ENCODE assay signal across 1 cellular context in the genomic region with DNA sequence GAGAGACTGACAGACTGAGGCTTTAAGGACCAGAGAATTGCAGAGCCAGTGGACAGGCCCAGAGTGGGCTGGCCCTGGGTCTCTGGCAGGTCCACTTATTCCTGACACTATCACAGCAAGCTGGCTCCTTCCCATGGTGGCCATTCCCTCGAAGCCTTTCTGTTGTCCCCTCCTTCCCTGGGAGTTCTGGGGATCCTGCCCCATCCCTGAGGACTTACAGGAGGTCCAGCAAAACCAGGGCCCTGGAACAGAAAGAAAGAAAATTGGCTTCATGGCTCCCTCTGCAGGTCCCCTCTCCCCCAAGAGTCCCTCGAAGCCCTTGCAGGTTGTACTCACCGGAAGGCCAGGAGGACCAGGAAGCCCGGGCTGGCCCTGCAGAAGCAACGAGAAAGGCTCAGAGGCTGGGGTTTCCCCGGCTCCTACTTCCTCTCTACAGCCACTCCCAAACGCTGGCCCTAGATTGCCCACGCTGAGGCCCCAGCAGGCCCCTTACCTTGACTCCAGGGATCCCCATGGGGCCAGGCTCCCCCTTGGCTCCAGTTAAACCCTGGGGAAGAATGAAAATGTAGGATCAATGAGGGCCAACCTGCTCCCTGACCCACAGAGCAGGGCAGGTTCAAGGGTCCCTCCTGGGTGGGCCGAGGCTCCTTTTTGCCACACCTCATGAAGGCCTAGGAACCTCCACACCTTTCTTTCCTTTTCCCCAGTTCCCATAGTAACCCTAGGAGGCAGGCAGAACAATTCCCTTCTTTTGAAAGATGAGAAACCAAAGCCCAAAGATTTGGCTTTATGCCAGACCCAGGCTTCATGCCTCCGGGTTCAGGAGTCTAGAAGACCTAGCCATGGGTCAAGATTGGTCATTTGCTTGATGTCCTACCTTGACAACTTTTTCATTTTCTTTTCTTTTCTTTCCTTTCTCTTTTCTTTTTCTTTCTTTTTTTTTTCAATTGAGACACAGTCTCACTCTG.
TF ChIP-seq lines count a peak whose summit lies in the region.

No MANE protein-coding gene starts in this region.

TF ChIP-seq in K562, 482 proteins besides CTCF, POLR2A, EP300 and RAD21 (continued from another document and continues in another):
- TF ChIP-seq, protein P1, sequence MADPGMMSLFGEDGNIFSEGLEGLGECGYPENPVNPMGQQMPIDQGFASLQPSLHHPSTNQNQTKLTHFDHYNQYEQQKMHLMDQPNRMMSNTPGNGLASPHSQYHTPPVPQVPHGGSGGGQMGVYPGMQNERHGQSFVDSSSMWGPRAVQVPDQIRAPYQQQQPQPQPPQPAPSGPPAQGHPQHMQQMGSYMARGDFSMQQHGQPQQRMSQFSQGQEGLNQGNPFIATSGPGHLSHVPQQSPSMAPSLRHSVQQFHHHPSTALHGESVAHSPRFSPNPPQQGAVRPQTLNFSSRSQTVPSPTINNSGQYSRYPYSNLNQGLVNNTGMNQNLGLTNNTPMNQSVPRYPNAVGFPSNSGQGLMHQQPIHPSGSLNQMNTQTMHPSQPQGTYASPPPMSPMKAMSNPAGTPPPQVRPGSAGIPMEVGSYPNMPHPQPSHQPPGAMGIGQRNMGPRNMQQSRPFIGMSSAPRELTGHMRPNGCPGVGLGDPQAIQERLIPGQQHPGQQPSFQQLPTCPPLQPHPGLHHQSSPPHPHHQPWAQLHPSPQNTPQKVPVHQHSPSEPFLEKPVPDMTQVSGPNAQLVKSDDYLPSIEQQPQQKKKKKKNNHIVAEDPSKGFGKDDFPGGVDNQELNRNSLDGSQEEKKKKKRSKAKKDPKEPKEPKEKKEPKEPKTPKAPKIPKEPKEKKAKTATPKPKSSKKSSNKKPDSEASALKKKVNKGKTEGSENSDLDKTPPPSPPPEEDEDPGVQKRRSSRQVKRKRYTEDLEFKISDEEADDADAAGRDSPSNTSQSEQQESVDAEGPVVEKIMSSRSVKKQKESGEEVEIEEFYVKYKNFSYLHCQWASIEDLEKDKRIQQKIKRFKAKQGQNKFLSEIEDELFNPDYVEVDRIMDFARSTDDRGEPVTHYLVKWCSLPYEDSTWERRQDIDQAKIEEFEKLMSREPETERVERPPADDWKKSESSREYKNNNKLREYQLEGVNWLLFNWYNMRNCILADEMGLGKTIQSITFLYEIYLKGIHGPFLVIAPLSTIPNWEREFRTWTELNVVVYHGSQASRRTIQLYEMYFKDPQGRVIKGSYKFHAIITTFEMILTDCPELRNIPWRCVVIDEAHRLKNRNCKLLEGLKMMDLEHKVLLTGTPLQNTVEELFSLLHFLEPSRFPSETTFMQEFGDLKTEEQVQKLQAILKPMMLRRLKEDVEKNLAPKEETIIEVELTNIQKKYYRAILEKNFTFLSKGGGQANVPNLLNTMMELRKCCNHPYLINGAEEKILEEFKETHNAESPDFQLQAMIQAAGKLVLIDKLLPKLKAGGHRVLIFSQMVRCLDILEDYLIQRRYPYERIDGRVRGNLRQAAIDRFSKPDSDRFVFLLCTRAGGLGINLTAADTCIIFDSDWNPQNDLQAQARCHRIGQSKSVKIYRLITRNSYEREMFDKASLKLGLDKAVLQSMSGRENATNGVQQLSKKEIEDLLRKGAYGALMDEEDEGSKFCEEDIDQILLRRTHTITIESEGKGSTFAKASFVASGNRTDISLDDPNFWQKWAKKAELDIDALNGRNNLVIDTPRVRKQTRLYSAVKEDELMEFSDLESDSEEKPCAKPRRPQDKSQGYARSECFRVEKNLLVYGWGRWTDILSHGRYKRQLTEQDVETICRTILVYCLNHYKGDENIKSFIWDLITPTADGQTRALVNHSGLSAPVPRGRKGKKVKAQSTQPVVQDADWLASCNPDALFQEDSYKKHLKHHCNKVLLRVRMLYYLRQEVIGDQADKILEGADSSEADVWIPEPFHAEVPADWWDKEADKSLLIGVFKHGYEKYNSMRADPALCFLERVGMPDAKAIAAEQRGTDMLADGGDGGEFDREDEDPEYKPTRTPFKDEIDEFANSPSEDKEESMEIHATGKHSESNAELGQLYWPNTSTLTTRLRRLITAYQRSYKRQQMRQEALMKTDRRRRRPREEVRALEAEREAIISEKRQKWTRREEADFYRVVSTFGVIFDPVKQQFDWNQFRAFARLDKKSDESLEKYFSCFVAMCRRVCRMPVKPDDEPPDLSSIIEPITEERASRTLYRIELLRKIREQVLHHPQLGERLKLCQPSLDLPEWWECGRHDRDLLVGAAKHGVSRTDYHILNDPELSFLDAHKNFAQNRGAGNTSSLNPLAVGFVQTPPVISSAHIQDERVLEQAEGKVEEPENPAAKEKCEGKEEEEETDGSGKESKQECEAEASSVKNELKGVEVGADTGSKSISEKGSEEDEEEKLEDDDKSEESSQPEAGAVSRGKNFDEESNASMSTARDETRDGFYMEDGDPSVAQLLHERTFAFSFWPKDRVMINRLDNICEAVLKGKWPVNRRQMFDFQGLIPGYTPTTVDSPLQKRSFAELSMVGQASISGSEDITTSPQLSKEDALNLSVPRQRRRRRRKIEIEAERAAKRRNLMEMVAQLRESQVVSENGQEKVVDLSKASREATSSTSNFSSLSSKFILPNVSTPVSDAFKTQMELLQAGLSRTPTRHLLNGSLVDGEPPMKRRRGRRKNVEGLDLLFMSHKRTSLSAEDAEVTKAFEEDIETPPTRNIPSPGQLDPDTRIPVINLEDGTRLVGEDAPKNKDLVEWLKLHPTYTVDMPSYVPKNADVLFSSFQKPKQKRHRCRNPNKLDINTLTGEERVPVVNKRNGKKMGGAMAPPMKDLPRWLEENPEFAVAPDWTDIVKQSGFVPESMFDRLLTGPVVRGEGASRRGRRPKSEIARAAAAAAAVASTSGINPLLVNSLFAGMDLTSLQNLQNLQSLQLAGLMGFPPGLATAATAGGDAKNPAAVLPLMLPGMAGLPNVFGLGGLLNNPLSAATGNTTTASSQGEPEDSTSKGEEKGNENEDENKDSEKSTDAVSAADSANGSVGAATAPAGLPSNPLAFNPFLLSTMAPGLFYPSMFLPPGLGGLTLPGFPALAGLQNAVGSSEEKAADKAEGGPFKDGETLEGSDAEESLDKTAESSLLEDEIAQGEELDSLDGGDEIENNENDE (IDR thresholded peaks at IDR 0.05; ENCODE audit: low read depth, low read length) = no peak
- TF ChIP-seq SRSF9 (IDR thresholded peaks at IDR 0.05; ENCODE audit: borderline replicate concordance, low read depth, low read length) (no peak), NFYB (IDR thresholded peaks at IDR 0.05; ENCODE audit: extremely low read depth, insufficient read length) (no peak), CHD4 (IDR thresholded peaks at IDR 0.05; ENCODE audit: insufficient read depth, insufficient replicate concordance, low read depth, low read length, poor library complexity, severe bottlenecking) (no peak), CTBP1 (IDR thresholded peaks at IDR 0.05; ENCODE audit: borderline replicate concordance) (no peak), NR2C2 (CRISPR knock-in tag; IDR thresholded peaks at IDR 0.05) (no peak), NR2C2 (tag; IDR thresholded peaks at IDR 0.05) (no peak), RFX5 (IDR thresholded peaks at IDR 0.05; ENCODE audit: low read depth, low read length) (no peak), CHD1 (IDR thresholded peaks at IDR 0.05; ENCODE audit: low read length) (no peak), PHF21A (IDR thresholded peaks at IDR 0.05; ENCODE audit: borderline replicate concordance, low read depth) (no peak), ZFX (CRISPR knock-in tag; IDR thresholded peaks at IDR 0.05) (peak; percentile 52; the same call in 1 of the 2 replicates), CCAR2 (IDR thresholded peaks at IDR 0.05; ENCODE audit: low read depth, low read length) (no peak), PRPF4 (IDR thresholded peaks at IDR 0.05; ENCODE audit: insufficient read depth, low read depth, low read length, poor library complexity, severe bottlenecking) (no peak), DPF2 (IDR thresholded peaks at IDR 0.05) (no peak), MTA2 (IDR thresholded peaks at IDR 0.05; ENCODE audit: low read depth) (no peak), SRSF1 (IDR thresholded peaks at IDR 0.05; ENCODE audit: low read depth, low read length) (no peak)
- TF ChIP-seq, protein P2, sequence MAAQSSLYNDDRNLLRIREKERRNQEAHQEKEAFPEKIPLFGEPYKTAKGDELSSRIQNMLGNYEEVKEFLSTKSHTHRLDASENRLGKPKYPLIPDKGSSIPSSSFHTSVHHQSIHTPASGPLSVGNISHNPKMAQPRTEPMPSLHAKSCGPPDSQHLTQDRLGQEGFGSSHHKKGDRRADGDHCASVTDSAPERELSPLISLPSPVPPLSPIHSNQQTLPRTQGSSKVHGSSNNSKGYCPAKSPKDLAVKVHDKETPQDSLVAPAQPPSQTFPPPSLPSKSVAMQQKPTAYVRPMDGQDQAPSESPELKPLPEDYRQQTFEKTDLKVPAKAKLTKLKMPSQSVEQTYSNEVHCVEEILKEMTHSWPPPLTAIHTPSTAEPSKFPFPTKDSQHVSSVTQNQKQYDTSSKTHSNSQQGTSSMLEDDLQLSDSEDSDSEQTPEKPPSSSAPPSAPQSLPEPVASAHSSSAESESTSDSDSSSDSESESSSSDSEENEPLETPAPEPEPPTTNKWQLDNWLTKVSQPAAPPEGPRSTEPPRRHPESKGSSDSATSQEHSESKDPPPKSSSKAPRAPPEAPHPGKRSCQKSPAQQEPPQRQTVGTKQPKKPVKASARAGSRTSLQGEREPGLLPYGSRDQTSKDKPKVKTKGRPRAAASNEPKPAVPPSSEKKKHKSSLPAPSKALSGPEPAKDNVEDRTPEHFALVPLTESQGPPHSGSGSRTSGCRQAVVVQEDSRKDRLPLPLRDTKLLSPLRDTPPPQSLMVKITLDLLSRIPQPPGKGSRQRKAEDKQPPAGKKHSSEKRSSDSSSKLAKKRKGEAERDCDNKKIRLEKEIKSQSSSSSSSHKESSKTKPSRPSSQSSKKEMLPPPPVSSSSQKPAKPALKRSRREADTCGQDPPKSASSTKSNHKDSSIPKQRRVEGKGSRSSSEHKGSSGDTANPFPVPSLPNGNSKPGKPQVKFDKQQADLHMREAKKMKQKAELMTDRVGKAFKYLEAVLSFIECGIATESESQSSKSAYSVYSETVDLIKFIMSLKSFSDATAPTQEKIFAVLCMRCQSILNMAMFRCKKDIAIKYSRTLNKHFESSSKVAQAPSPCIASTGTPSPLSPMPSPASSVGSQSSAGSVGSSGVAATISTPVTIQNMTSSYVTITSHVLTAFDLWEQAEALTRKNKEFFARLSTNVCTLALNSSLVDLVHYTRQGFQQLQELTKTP (IDR thresholded peaks at IDR 0.05; ENCODE audit: low read depth in 1 of 2, partially characterized antibody in 2 of 2) = no peak
- TF ChIP-seq, protein P3, sequence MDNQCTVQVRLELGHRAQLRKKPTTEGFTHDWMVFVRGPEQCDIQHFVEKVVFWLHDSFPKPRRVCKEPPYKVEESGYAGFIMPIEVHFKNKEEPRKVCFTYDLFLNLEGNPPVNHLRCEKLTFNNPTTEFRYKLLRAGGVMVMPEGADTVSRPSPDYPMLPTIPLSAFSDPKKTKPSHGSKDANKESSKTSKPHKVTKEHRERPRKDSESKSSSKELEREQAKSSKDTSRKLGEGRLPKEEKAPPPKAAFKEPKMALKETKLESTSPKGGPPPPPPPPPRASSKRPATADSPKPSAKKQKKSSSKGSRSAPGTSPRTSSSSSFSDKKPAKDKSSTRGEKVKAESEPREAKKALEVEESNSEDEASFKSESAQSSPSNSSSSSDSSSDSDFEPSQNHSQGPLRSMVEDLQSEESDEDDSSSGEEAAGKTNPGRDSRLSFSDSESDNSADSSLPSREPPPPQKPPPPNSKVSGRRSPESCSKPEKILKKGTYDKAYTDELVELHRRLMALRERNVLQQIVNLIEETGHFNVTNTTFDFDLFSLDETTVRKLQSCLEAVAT (IDR thresholded peaks at IDR 0.05) = no peak
- TF ChIP-seq, protein P4, sequence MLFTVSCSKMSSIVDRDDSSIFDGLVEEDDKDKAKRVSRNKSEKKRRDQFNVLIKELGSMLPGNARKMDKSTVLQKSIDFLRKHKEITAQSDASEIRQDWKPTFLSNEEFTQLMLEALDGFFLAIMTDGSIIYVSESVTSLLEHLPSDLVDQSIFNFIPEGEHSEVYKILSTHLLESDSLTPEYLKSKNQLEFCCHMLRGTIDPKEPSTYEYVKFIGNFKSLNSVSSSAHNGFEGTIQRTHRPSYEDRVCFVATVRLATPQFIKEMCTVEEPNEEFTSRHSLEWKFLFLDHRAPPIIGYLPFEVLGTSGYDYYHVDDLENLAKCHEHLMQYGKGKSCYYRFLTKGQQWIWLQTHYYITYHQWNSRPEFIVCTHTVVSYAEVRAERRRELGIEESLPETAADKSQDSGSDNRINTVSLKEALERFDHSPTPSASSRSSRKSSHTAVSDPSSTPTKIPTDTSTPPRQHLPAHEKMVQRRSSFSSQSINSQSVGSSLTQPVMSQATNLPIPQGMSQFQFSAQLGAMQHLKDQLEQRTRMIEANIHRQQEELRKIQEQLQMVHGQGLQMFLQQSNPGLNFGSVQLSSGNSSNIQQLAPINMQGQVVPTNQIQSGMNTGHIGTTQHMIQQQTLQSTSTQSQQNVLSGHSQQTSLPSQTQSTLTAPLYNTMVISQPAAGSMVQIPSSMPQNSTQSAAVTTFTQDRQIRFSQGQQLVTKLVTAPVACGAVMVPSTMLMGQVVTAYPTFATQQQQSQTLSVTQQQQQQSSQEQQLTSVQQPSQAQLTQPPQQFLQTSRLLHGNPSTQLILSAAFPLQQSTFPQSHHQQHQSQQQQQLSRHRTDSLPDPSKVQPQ (CRISPR knock-in tag; IDR thresholded peaks at IDR 0.05; ENCODE audit: borderline replicate concordance) = no peak
- TF ChIP-seq, protein P5, sequence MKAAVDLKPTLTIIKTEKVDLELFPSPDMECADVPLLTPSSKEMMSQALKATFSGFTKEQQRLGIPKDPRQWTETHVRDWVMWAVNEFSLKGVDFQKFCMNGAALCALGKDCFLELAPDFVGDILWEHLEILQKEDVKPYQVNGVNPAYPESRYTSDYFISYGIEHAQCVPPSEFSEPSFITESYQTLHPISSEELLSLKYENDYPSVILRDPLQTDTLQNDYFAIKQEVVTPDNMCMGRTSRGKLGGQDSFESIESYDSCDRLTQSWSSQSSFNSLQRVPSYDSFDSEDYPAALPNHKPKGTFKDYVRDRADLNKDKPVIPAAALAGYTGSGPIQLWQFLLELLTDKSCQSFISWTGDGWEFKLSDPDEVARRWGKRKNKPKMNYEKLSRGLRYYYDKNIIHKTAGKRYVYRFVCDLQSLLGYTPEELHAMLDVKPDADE (conservative IDR thresholded peaks at IDR 0.05; ENCODE audit: control insufficient read depth, low read depth, low read length) = no peak
